ENCODE assay signal across 4 cellular contexts in the genomic region with DNA sequence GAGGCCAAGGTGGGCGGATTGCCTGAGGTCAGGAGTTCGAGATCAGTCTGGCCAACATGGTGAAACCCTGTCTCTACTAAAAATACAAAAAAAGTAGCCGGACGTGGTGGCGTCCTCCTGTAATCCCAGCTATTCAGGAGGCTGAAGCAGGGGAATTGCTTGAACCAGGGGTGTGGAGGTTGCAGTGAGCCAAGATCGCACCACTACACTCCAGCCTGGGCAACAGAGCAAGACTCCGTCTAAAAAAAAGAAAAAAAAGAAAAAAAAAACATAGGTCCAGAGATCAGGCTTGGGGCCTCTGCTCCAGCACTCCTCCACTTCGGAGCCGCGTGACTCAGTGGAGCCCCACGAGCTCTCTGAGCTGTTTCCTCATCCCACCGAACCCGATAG. TPM values are rescaled to one million over a fixed set of nuclear protein-coding genes. Genes with fewer than 3 reads are reported as not detected.
"Had no signal": no experiment of that assay in that cellular context is flagged by ENCODE, and none has a peak within 500 bp of the region (broad histone marks: within the 10 kb centered on the region; RNA-seq: fewer than 3 reads in every experiment).

No MANE protein-coding gene starts in this region.

RNA-seq across cellular contexts. Expression of a gene that starts 2.6 kb away (rescaled TPM):
- total RNA-seq: activated CD8-positive, alpha-beta T cell treated with anti-CD3 and anti-CD28 coated beads, Interleukin-2, amount 10 ng/mL, durations not matched to agents 7 days and 5 days; activated naive CD8-positive, alpha-beta T cell treated with anti-CD3 and anti-CD28 coated beads, Interleukin-2, amount 10 ng/mL, durations not matched to agents 7 days and 5 days; MCF 10A; T-helper 17 cell had no signal
